In the genomic region with DNA sequence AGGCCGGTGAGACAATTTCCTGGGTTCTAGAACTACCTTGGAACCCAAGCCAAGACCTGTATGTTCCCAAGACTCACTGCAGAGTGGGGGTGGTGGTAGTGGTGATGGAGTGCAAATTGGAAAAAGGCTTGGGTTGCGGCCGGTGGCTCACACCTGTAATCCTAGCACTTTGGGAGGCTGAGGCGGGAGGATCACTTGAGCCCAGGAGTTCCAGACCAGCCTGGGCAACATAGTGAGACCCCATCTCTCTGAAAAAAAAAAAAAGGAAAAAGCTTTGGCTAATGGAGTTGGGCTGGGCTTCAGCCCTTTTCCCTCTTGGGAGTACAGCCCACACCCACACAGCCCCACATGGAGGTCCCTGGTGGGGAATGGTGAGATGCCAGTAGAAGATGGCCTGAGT, we compare ENCODE assay signal across 1 cellular context.
TF ChIP-seq lines count a peak whose summit lies in the region.

No MANE protein-coding gene starts in this region.

TF ChIP-seq in K562, 482 proteins besides CTCF, POLR2A, EP300 and RAD21:
- no peak for TF ChIP-seq ZNF589 (CRISPR knock-in tag; IDR thresholded peaks at IDR 0.05; ENCODE audit: low read depth)
- TF ChIP-seq POLR2G (IDR thresholded peaks at IDR 0.05; ENCODE audit: low read depth, low read length) = 0 out of 2 replicates have a peak, but pooled peaks have one; percentile 8
- TF ChIP-seq ZNF316 (IDR thresholded peaks at IDR 0.05) = no peak
- TF ChIP-seq NR2F6 (CRISPR knock-in tag; IDR thresholded peaks at IDR 0.05) = no peak
- no peak for TF ChIP-seq SIRT6 (IDR thresholded peaks at IDR 0.05; ENCODE audit: low read depth, low read length)
- peak; percentile 70 for TF ChIP-seq ZNF121 (CRISPR knock-in tag; conservative IDR thresholded peaks at IDR 0.05)
- TF ChIP-seq ZNF449 (CRISPR knock-in tag; IDR thresholded peaks at IDR 0.05) = no peak
- TF ChIP-seq NFE2L1 (tag; IDR thresholded peaks at IDR 0.05; ENCODE audit: borderline replicate concordance, low read depth) = no peak
- TF ChIP-seq, protein P1, sequence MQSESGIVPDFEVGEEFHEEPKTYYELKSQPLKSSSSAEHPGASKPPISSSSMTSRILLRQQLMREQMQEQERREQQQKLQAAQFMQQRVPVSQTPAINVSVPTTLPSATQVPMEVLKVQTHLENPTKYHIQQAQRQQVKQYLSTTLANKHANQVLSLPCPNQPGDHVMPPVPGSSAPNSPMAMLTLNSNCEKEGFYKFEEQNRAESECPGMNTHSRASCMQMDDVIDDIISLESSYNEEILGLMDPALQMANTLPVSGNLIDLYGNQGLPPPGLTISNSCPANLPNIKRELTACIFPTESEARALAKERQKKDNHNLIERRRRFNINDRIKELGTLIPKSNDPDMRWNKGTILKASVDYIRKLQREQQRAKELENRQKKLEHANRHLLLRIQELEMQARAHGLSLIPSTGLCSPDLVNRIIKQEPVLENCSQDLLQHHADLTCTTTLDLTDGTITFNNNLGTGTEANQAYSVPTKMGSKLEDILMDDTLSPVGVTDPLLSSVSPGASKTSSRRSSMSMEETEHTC (IDR thresholded peaks at IDR 0.05) = no peak
